Comparison of ENCODE assay signal across 18 cellular contexts in the genomic region with DNA sequence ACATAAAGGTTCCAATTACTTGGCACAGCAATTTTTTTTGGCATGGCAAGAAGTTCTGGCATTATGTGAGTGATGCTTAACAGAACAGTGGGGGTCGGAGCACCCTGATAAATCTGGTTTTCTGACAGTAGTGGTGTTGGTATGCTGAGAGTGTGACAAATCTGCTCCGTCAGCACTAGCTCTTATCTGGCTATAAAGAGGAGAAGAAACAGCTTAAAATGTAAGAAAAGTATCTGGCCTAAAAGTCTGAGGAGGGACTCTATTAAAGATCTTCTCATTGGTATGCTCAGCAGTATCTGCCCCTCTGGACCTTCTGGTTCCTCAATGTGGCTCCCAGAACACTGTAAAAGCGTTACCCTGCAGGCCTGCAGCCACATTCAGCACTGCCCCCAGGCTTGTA.
"Had no signal": no experiment of that assay in that cellular context is flagged by ENCODE, and none has a peak within 500 bp of the region (broad histone marks: within the 10 kb centered on the region; RNA-seq: fewer than 3 reads in every experiment).

No MANE protein-coding gene starts in this region.

- H3K36me3 ChIP-seq: sigmoid colon, tibial artery, vagina had no signal

- H3K4me3 Mint-ChIP-seq: effector memory CD8-positive, alpha-beta T cell; neural crest cell; stimulated activated effector memory CD8-positive, alpha-beta T cell treated with anti-CD3 and anti-CD28 coated beads, Interleukin-12 subunit alpha, Interleukin-12 subunit beta, amount 100 ng/mL, for 72 hours; T-cell had no signal

- H3K4me1 Mint-ChIP-seq: T-cell had no signal

- H3K27me3 ChIP-seq: sigmoid colon, tibial artery, vagina had no signal

- H3K4me3 ChIP-seq: sigmoid colon, tibial artery, vagina had no signal

- H3K9me3 Mint-ChIP-seq: effector memory CD8-positive, alpha-beta T cell; neural crest cell; stimulated activated effector memory CD8-positive, alpha-beta T cell treated with anti-CD3 and anti-CD28 coated beads, Interleukin-12 subunit alpha, Interleukin-12 subunit beta, amount 100 ng/mL, for 72 hours; T-cell had no signal

- H3K36me3 Mint-ChIP-seq: stimulated activated effector memory CD8-positive, alpha-beta T cell treated with anti-CD3 and anti-CD28 coated beads, Interleukin-12 subunit alpha, Interleukin-12 subunit beta, amount 100 ng/mL, for 72 hours; T-cell had no signal

- H3K27ac Mint-ChIP-seq: effector memory CD8-positive, alpha-beta T cell; stimulated activated effector memory CD8-positive, alpha-beta T cell treated with anti-CD3 and anti-CD28 coated beads, Interleukin-12 subunit alpha, Interleukin-12 subunit beta, amount 100 ng/mL, for 72 hours; T-cell had no signal

- ATAC-seq: effector memory CD8-positive, alpha-beta T cell; stimulated activated effector memory CD8-positive, alpha-beta T cell treated with anti-CD3 and anti-CD28 coated beads, Interleukin-12 subunit alpha, Interleukin-12 subunit beta, amount 100 ng/mL, for 72 hours; T-cell had no signal

- H3K27me3 Mint-ChIP-seq: T-cell had no signal

- H3K9me3 ChIP-seq: sigmoid colon, tibial artery, vagina had no signal

- DNase-seq: activated CD4-positive, alpha-beta T cell treated with anti-CD3 and anti-CD28 coated beads, Interleukin-2, amount 50 U/mL, for 4 hours; activated CD4-positive, CD25-positive, alpha-beta regulatory T cell treated with anti-CD3 and anti-CD28 coated beads, Interleukin-2, amount 50 U/mL, for 72 hours; activated naive CD4-positive, alpha-beta T cell; activated T-cell treated with anti-CD3 and anti-CD28 coated beads for 4 hours; anterior cingulate cortex; dermis blood vessel endothelial cell; effector memory CD8-positive, alpha-beta T cell; erythroblast; hypothalamus; sigmoid colon; stimulated activated CD4-positive, alpha-beta T cell treated with anti-CD3 and anti-CD28 coated beads, Interleukin-12 subunit alpha, Interleukin-12 subunit beta, amount 100 ng/mL, for 4 hours; stimulated activated CD4-positive, alpha-beta T cell treated with anti-CD3 and anti-CD28 coated beads, Interleukin-2, amount 100 ng/mL, for 24 hours; T-cell; T1000; tibial artery had no signal

- H3K27ac ChIP-seq: sigmoid colon, tibial artery, vagina had no signal
